Comparison of ENCODE assay signal across 23 cellular contexts in genomic region chr2:212505583-212505982, GRCh38. TPM values are rescaled to one million over a fixed set of nuclear protein-coding genes. Genes with fewer than 3 reads are reported as not detected.
DNase-seq lines count a peak whose midpoint lies in the region; ATAC-seq, FAIRE-seq and TF ChIP-seq lines count a peak whose summit lies in the region.
"Had no signal": no experiment of that assay in that cellular context is flagged by ENCODE, and none has a peak within 500 bp of the region (broad histone marks: within the 10 kb centered on the region; RNA-seq: fewer than 3 reads in every experiment).

No MANE protein-coding gene starts in this region.

- no peaks in the 10 kb centered on the region for H3K36me3 Mint-ChIP-seq in CD4-positive, alpha-beta memory T cell

- in situ Hi-C loops in GM12878 (cut with MboI): no loop called here

- no peaks in the 10 kb centered on the region for H3K36me3 ChIP-seq in GM12878 (ENCODE audit: control insufficient read depth in 2 of 2, insufficient read depth in 2 of 2, low read length in 1 of 2)
- no peaks in the 10 kb centered on the region for H3K36me3 ChIP-seq in CD4-positive, alpha-beta memory T cell (ENCODE audit: insufficient read depth, low read length)
- H3K36me3 ChIP-seq: heart left ventricle, lower lobe of right lung, right atrium auricular region, tibial nerve had no signal

- SMC1A ChIA-PET in GM12878 (lab: Charles Lee; ENCODE audit: uncharacterized antibody, unreplicated experiment): interaction anchor here (1.3 kb wide), 1 partner anchor 14 kb away, joined by 3 read pairs; no protein-coding TSS in a partner anchor

- no peak overlapping the region for H3K4me3 ChIP-seq in GM12878
- no peak overlapping the region for H3K4me3 ChIP-seq in CD4-positive, alpha-beta memory T cell (ENCODE audit: low read length in 2 of 2)
- H3K4me3 ChIP-seq: heart left ventricle, lower lobe of right lung, right atrium auricular region, tibial nerve had no signal

- WGBS in GM12878 (ENCODE audit: insufficient coverage, insufficient replicate concordance, low lambda C conversion rate, missing lambda C conversion rate): 21% methylated on average over 2 of the region's 2 CpGs

- DNase-seq in GM12878 (ENCODE audit: low read depth, low spot score) (no peak), germinal center (ENCODE audit: low spot score) (no peak), superior temporal gyrus (ENCODE audit: extremely low spot score) (no peak)
- DNase-seq in CD4-positive, alpha-beta memory T cell: no peak
- DNase-seq: activated CD4-positive, alpha-beta T cell treated with anti-CD3 and anti-CD28 coated beads for 1 hour; activated gamma-delta T cell treated with Interleukin-2 at 50 U/mL for 16 hours; amygdala; Caco-2; effector memory CD4-positive, alpha-beta T cell; lower lobe of right lung; NCI-H1436; occipital lobe; SK-N-SH; stimulated activated CD4-positive, alpha-beta T cell treated with anti-CD3 and anti-CD28 coated beads, Interleukin-15, amount 100 ng/mL, for 24 hours; stimulated activated naive CD4-positive, alpha-beta T cell had no signal

- H3K27me3 ChIP-seq in GM12878 (replicated peaks in 1 of 2; ENCODE audit: control insufficient read depth in 2 of 2, insufficient read depth in 2 of 2, low read length in 1 of 2): no peaks in the 10 kb centered on the region
- H3K27me3 ChIP-seq in CD4-positive, alpha-beta memory T cell (ENCODE audit: insufficient read depth, low read length): no peaks in the 10 kb centered on the region
- H3K27me3 ChIP-seq: heart left ventricle, right atrium auricular region, tibial nerve had no signal

- no peak overlapping the region for H3K9ac ChIP-seq in GM12878 (ENCODE audit: control insufficient read depth, insufficient read depth, low read length)
- H3K9ac ChIP-seq: SK-N-SH had no signal

- no peak for TF ChIP-seq EP300 in GM12878 (IDR thresholded peaks at IDR 0.05; ENCODE audit: borderline replicate concordance in 1 of 2, control insufficient read depth in 1 of 2, low read depth in 2 of 2, low read length in 2 of 2)

- no peaks in the 10 kb centered on the region for H3K4me1 ChIP-seq in GM12878 (ENCODE audit: control insufficient read depth, insufficient read depth, low read length)
- no peaks in the 10 kb centered on the region for H3K4me1 ChIP-seq in CD4-positive, alpha-beta memory T cell (ENCODE audit: insufficient read depth, low read length)
- H3K4me1 ChIP-seq: Caco-2, heart left ventricle, lower lobe of right lung, right atrium auricular region, tibial nerve had no signal

- no peaks in the 10 kb centered on the region for H3K79me2 ChIP-seq in GM12878 (ENCODE audit: control insufficient read depth, insufficient read depth, low read length)

- TF ChIP-seq CTCF in GM12878 (IDR thresholded peaks at IDR 0.05 in 2 of 3, conservative IDR thresholded peaks at IDR 0.05 in 1 of 3; ENCODE audit: control insufficient read depth in 2 of 3, extremely low read depth in 1 of 3, insufficient read depth in 1 of 3, low read depth in 3 of 3, low read length in 3 of 3): no peak

- BruUV-seq in GM12878 (replicated peaks; lab: Mats Ljungman, UMichigan): no TSS peak

- H3K9me3 Mint-ChIP-seq in CD4-positive, alpha-beta memory T cell: no peaks in the 10 kb centered on the region

- H3K27ac ChIP-seq in GM12878 (ENCODE audit: control insufficient read depth, insufficient read depth): no peak overlapping the region
- no peak overlapping the region for H3K27ac ChIP-seq in CD4-positive, alpha-beta memory T cell (ENCODE audit: low read depth, low read length)
- H3K27ac ChIP-seq: heart left ventricle, lower lobe of right lung, right atrium auricular region, tibial nerve had no signal

- no peak overlapping the region for H2AFZ ChIP-seq in GM12878 (ENCODE audit: control insufficient read depth, low read depth, low read length)

- no peak overlapping the region for H3K27ac Mint-ChIP-seq in CD4-positive, alpha-beta memory T cell

- H3K9me3 ChIP-seq in GM12878 (replicated peaks; ENCODE audit: control insufficient read depth, insufficient read depth, low read length): no peaks in the 10 kb centered on the region
- H3K9me3 ChIP-seq in CD4-positive, alpha-beta memory T cell (ENCODE audit: control insufficient read depth in 1 of 2, low read length in 2 of 2): no peaks in the 10 kb centered on the region
- H3K9me3 ChIP-seq: Caco-2, heart left ventricle, lower lobe of right lung, right atrium auricular region, SK-N-SH, tibial nerve had no signal

- H3K4me1 Mint-ChIP-seq in CD4-positive, alpha-beta memory T cell: no peaks in the 10 kb centered on the region

- intact Hi-C loops in GM12878 (cut with micrococcal nuclease; ENCODE audit: unreplicated experiment): no loop called here
- intact Hi-C loops in CD4-positive, alpha-beta memory T cell (cut with micrococcal nuclease): no loop called here

- no peaks in the 10 kb centered on the region for H3K27me3 Mint-ChIP-seq in CD4-positive, alpha-beta memory T cell

- H3K4me3 Mint-ChIP-seq in CD4-positive, alpha-beta memory T cell: no peak overlapping the region

- no peak for TF ChIP-seq RAD21 in GM12878 (IDR thresholded peaks at IDR 0.05; ENCODE audit: insufficient read depth, low read depth, low read length)

- FAIRE-seq in GM12878 (lab: Jason Lieb, UNC): no peak
- FAIRE-seq: HepG2 had no signal

- no peak overlapping the region for H3K4me2 ChIP-seq in GM12878 (ENCODE audit: control insufficient read depth, insufficient read depth)
- H3K4me2 ChIP-seq: SK-N-SH had no signal

- RAD21 ChIA-PET in GM12878 (lab: Charles Lee; ENCODE audit: unreplicated experiment): no interaction called here

- CTCF ChIA-PET in GM12878 (lab: Yijun Ruan, JAX): no interaction called here
- CTCF ChIA-PET in CD4-positive, alpha-beta memory T cell (lab: Charles Lee; ENCODE audit: partially characterized antibody): no interaction called here

- ATAC-seq in GM18867 (IDR thresholded peaks at IDR 0.05; ENCODE audit: unreplicated experiment) (peak; percentile 74), GM21423 (IDR thresholded peaks at IDR 0.05; ENCODE audit: unreplicated experiment) (peak; percentile 55), HG03025 (IDR thresholded peaks at IDR 0.05; ENCODE audit: low FRiP score, unreplicated experiment) (peak; percentile 70), GM12878 (peak; percentile 74), HG02981 (IDR thresholded peaks at IDR 0.05; ENCODE audit: unreplicated experiment) (no peak)
- ATAC-seq: heart left ventricle, HepG2, lower lobe of right lung had no signal

- TF ChIP-seq POLR2A in GM12878 (IDR thresholded peaks at IDR 0.05; ENCODE audit: low read depth, low read length): no peak

- H4K20me1 ChIP-seq in GM12878 (ENCODE audit: control insufficient read depth, insufficient read depth): no peaks in the 10 kb centered on the region

- POLR2A ChIA-PET in GM12878 (lab: Charles Lee): no interaction called here
- POLR2A ChIA-PET in CD4-positive, alpha-beta memory T cell (lab: Charles Lee; ENCODE audit: partially characterized antibody): no interaction called here

TF ChIP-seq in GM12878, 131 proteins besides CTCF, POLR2A, EP300 and RAD21:
- TF ChIP-seq JUNB (IDR thresholded peaks at IDR 0.05) (peak; percentile 62), SIN3A (IDR thresholded peaks at IDR 0.05; ENCODE audit: low read depth, low read length) (no peak), BCL11A (IDR thresholded peaks at IDR 0.05; ENCODE audit: low read depth, low read length) (0 out of 2 replicates have a peak, but pooled peaks have one; percentile 16)

RNA-seq across cellular contexts. Expression of gene ERBB4, which starts 33.0 kb away (rescaled TPM):
- 0.10 TPM in 1 of 2 replicates, not detected in the other for total RNA-seq in GM12878 (2013; cell fraction: nucleolus; rRNA removed)
- total RNA-seq in GM12878 (2014; rRNA removed): under 0.01 TPM in 1 of 2 replicates, not detected in the other
- under 0.01 TPM in 2 replicates for total RNA-seq in GM12878 (2014; rRNA removed; fragmentation: Illumina TruSeq; extraction: Trizol)
- total RNA-seq in GM12878 (2021): 0.03 TPM in 1 of 2 replicates, not detected in the other
- polyA plus RNA-seq in GM12878 (2011; ENCODE audit: low read depth): not detected
- 0.01 and 0.12 TPM in 2 replicates for polyA plus RNA-seq in GM12878 (2011; rRNA removed)
- under 0.01 and 0.02 TPM in 2 replicates for polyA plus RNA-seq in GM12878 (2011; cell fraction: cytosol; rRNA removed)
- 0.01 TPM in 2 replicates for polyA plus RNA-seq in GM12878 (2011; cell fraction: nucleus; rRNA removed)
- polyA plus RNA-seq in GM12878 (2012): 0.03 TPM in 1 of 2 replicates, not detected in the other
- polyA plus RNA-seq in GM12878 (2014; fragmentation: Illumina TruSeq; extraction: Trizol): 0.01 and 0.25 TPM in 2 replicates
- not detected for polyA plus RNA-seq in GM12878 (2014; fragmentation: Nextera tagmentation; extraction: Ambion mirVana)
- 0.03 TPM in 1 of 2 replicates, not detected in the other for polyA plus RNA-seq in GM12878 (2014; rRNA removed)
- under 1 TPM in 1 of 2 experiments, not detected in 1; 0.23 TPM for polyA plus RNA-seq in GM12878 (2016; fragmentation: Nextera tagmentation; extraction: Ambion mirVana)
- not detected in 2 replicates for polyA minus RNA-seq in GM12878 (2011; rRNA and poly(A)+ RNA removed)
- polyA minus RNA-seq in GM12878 (2011; cell fraction: cytosol; rRNA and poly(A)+ RNA removed): not detected in 2 replicates
- polyA minus RNA-seq in GM12878 (2011; cell fraction: nucleus; rRNA and poly(A)+ RNA removed): under 0.01 and 0.10 TPM in 2 replicates
- not detected for total RNA-seq in CD4-positive, alpha-beta memory T cell
- polyA plus RNA-seq in CD4-positive, alpha-beta memory T cell: not detected
- total RNA-seq: Caco-2, HepG2 had no signal
- polyA plus RNA-seq: HepG2 had no signal
